ENCODE assay signal across 1 cellular context in genomic region chr1:201535046-201535777, GRCh38.
TF ChIP-seq lines count a peak whose summit lies in the region.

No MANE protein-coding gene starts in this region.

TF ChIP-seq in K562, 482 proteins besides CTCF, POLR2A, EP300 and RAD21 (continued from another document and continues in another):
- TF ChIP-seq ZBTB40 (IDR thresholded peaks at IDR 0.05), result no peak
- no peak for TF ChIP-seq ZBTB40 (CRISPR knock-in tag; IDR thresholded peaks at IDR 0.05)
- TF ChIP-seq FOS (IDR thresholded peaks at IDR 0.05; ENCODE audit: extremely low read depth, insufficient read length), result no peak
- 0 out of 2 replicates have a peak, but pooled peaks have one; percentile 34 for TF ChIP-seq KAT7 (CRISPR knock-in tag; IDR thresholded peaks at IDR 0.05; ENCODE audit: borderline replicate concordance)
- no peak for TF ChIP-seq FIP1L1 (IDR thresholded peaks at IDR 0.05; ENCODE audit: low read depth, low read length, poor library complexity, severe bottlenecking)
- TF ChIP-seq GTF2B (IDR thresholded peaks at IDR 0.05; ENCODE audit: extremely low read depth, insufficient read length), result no peak
- TF ChIP-seq ATF1 (CRISPR knock-in tag; IDR thresholded peaks at IDR 0.05), result no peak
- TF ChIP-seq ATF1 (tag; IDR thresholded peaks at IDR 0.05), result 0 out of 2 replicates have a peak, but pooled peaks have one; percentile 21
- TF ChIP-seq E2F1 (CRISPR knock-in tag; IDR thresholded peaks at IDR 0.05), result no peak
- no peak for TF ChIP-seq SRSF9 (IDR thresholded peaks at IDR 0.05; ENCODE audit: borderline replicate concordance, low read depth, low read length)
- TF ChIP-seq RBM34 (IDR thresholded peaks at IDR 0.05; ENCODE audit: borderline replicate concordance, insufficient read depth, low read length), result no peak
- 0 out of 2 replicates have a peak, but pooled peaks have one; percentile 8 for TF ChIP-seq DEAF1 (CRISPR knock-in tag; IDR thresholded peaks at IDR 0.05)
- TF ChIP-seq CBX5 (IDR thresholded peaks at IDR 0.05; ENCODE audit: borderline replicate concordance, low read depth), result no peak
- no peak for TF ChIP-seq ZBTB7A (IDR thresholded peaks at IDR 0.05; ENCODE audit: borderline replicate concordance, control insufficient read depth, low read depth, low read length)
- TF ChIP-seq ESRRA (IDR thresholded peaks at IDR 0.05; ENCODE audit: borderline replicate concordance, low read depth), result no peak
- TF ChIP-seq CTBP1 (IDR thresholded peaks at IDR 0.05; ENCODE audit: borderline replicate concordance), result 0 out of 2 replicates have a peak, but pooled peaks have one; percentile 54
- TF ChIP-seq ETV5 (CRISPR knock-in tag; IDR thresholded peaks at IDR 0.05; ENCODE audit: low read depth), result peak; percentile 33; the same call in 1 of the 2 replicates
- no peak for TF ChIP-seq PREB (CRISPR knock-in tag; IDR thresholded peaks at IDR 0.05)
- no peak for TF ChIP-seq ZZZ3 (IDR thresholded peaks at IDR 0.05)
- peak; percentile 19; the same call in 1 of the 2 replicates for TF ChIP-seq ZNF584 (CRISPR knock-in tag; IDR thresholded peaks at IDR 0.05; ENCODE audit: low read depth)
- peak; percentile 48 for TF ChIP-seq ZNF589 (CRISPR knock-in tag; IDR thresholded peaks at IDR 0.05; ENCODE audit: low read depth)
- no peak for TF ChIP-seq CSDE1 (IDR thresholded peaks at IDR 0.05)
- peak; percentile 9 to 79; a peak in 2 of 4 replicates for TF ChIP-seq RCOR1 (IDR thresholded peaks at IDR 0.05; ENCODE audit: borderline replicate concordance in 1 of 2, low read depth in 2 of 2, low read length in 2 of 2)
- no peak; the same call in 1 of the 2 replicates for TF ChIP-seq AFF4 (CRISPR knock-in tag; IDR thresholded peaks at IDR 0.05)
- no peak for TF ChIP-seq PBX2 (CRISPR knock-in tag; IDR thresholded peaks at IDR 0.05; ENCODE audit: low read depth)
- TF ChIP-seq PBX2 (tag; conservative IDR thresholded peaks at IDR 0.05; ENCODE audit: low read depth), result peak; percentile 87
- TF ChIP-seq SIRT6 (IDR thresholded peaks at IDR 0.05; ENCODE audit: low read depth, low read length), result no peak
- peak; percentile 18; the same call in 1 of the 2 replicates for TF ChIP-seq SMARCA4 (IDR thresholded peaks at IDR 0.05)
- TF ChIP-seq ZNF445 (CRISPR knock-in tag; IDR thresholded peaks at IDR 0.05; ENCODE audit: low read depth), result no peak
- no peak; the same call in 1 of the 2 replicates for TF ChIP-seq ZNF395 (CRISPR knock-in tag; IDR thresholded peaks at IDR 0.05)
- TF ChIP-seq HDAC8 (tag; IDR thresholded peaks at IDR 0.05), result no peak
- no peak for TF ChIP-seq HLTF (IDR thresholded peaks at IDR 0.05)
- peak; percentile 72 for TF ChIP-seq PKNOX1 (IDR thresholded peaks at IDR 0.05)
- peak in 1 of 2 experiments; percentile 40; a peak in 1 of 4 replicates for TF ChIP-seq MAZ (CRISPR knock-in tag; conservative IDR thresholded peaks at IDR 0.05 in 1 of 2, IDR thresholded peaks at IDR 0.05 in 1 of 2)
